20 cellular contexts compared by ENCODE assay signal in genomic region chr17:33651631-33652030, GRCh38.
A peak's percentile ranks its signal among the peaks of the same experiment; 100 is the strongest.
DNase-seq lines count a peak whose midpoint lies in the region; ATAC-seq and TF ChIP-seq lines count a peak whose summit lies in the region.
"Had no signal": no experiment of that assay in that cellular context is flagged by ENCODE, and none has a peak within 500 bp of the region (broad histone marks: within the 10 kb centered on the region; RNA-seq: fewer than 3 reads in every experiment).

No MANE protein-coding gene starts in this region.

- H3K14ac ChIP-seq in mesenchymal stem cell (ENCODE audit: low read length in 2 of 2): no peak overlapping the region

- H2BK12ac ChIP-seq in mesenchymal stem cell (ENCODE audit: low read length in 2 of 2): no peak overlapping the region

- H2AK5ac ChIP-seq in mesenchymal stem cell (ENCODE audit: low read length, severe bottlenecking): no peak overlapping the region

- H3K4me1 ChIP-seq in DND-41 (ENCODE audit: insufficient read depth, low read length): no peaks in the 10 kb centered on the region
- no peaks in the 10 kb centered on the region for H3K4me1 ChIP-seq in mesenchymal stem cell (ENCODE audit: control insufficient read depth, insufficient read depth, low read depth, low read length)
- H3K4me1 ChIP-seq: psoas muscle had no signal

- H3K23ac ChIP-seq in mesenchymal stem cell (ENCODE audit: low read length in 2 of 2): no peak overlapping the region

- no peak overlapping the region for H3K18ac ChIP-seq in mesenchymal stem cell (ENCODE audit: low read depth in 1 of 2, low read length in 2 of 2)

- peaks cover 1% of the 10 kb centered on the region for H3K27me3 ChIP-seq in DND-41 (ENCODE audit: insufficient read depth, low read length, poor library complexity)
- peaks cover 0 to 56% of the 10 kb centered on the region in 2 experiments for H3K27me3 ChIP-seq in mesenchymal stem cell (ENCODE audit: control insufficient read depth in 1 of 2, insufficient read depth in 1 of 2, low read length in 2 of 2)

- H3K27ac ChIP-seq in DND-41 (ENCODE audit: low read length) (no peak overlapping the region), mesenchymal stem cell (ENCODE audit: low read length, poor library complexity, severe bottlenecking) (no peak overlapping the region)
- H3K27ac ChIP-seq: psoas muscle, SK-N-MC, thoracic aorta had no signal

- H3K9me3 ChIP-seq in DND-41 (ENCODE audit: insufficient read depth, low read length, severe bottlenecking): no peaks in the 10 kb centered on the region
- no peaks in the 10 kb centered on the region for H3K9me3 ChIP-seq in mesenchymal stem cell (ENCODE audit: control insufficient read depth, low read length)
- H3K9me3 ChIP-seq in T-helper 17 cell (ENCODE audit: control insufficient read depth, low read length, poor library complexity, severe bottlenecking): no peaks in the 10 kb centered on the region
- H3K9me3 ChIP-seq: psoas muscle, thoracic aorta had no signal

- H4K91ac ChIP-seq in mesenchymal stem cell (ENCODE audit: low read length): no peak overlapping the region

- H3K4me3 ChIP-seq in DND-41 (ENCODE audit: low read depth in 1 of 2, low read length in 2 of 2): no peak overlapping the region
- no peak overlapping the region for H3K4me3 ChIP-seq in choroid plexus epithelial cell (ENCODE audit: low read depth, low read length)
- H3K4me3 ChIP-seq in mesenchymal stem cell (ENCODE audit: insufficient read depth in 1 of 2, low read depth in 1 of 2, low read length in 2 of 2): no peak overlapping the region
- H3K4me3 ChIP-seq: psoas muscle, SK-N-MC, thoracic aorta had no signal

- no peaks in the 10 kb centered on the region for H4K20me1 ChIP-seq in DND-41 (ENCODE audit: insufficient read depth, low read length)

- WGBS in mesenchymal stem cell: 68% methylated on average over 5 of the region's 5 CpGs

- no peak overlapping the region for H3K4ac ChIP-seq in mesenchymal stem cell (ENCODE audit: low read depth in 1 of 2, low read length in 2 of 2)

- H3K4me3 Mint-ChIP-seq in T-helper 17 cell: no peak overlapping the region
- H3K4me3 Mint-ChIP-seq: memory B cell; natural killer cell treated with Interleukin-12 subunit alpha and Interleukin-12 subunit beta and Interleukin-15 and Interleukin-18, amount 100 ng/mL, for 72 hours had no signal

- ATAC-seq in DND-41 (ENCODE audit: insufficient read depth, low read depth) (no peak), GM21447 (IDR thresholded peaks at IDR 0.05; ENCODE audit: unreplicated experiment) (no peak), T-helper 17 cell (no peak)
- ATAC-seq: activated naive CD4-positive, alpha-beta T cell treated with anti-CD3 and anti-CD28 coated beads, Interleukin-2, amount 50 U/mL, for 72 hours; psoas muscle had no signal

- H3K79me1 ChIP-seq in mesenchymal stem cell (replicated peaks; ENCODE audit: low read length, poor library complexity, severe bottlenecking): no peaks in the 10 kb centered on the region

- peaks cover 35% of the 10 kb centered on the region for H3K27me3 Mint-ChIP-seq in T-helper 17 cell

- no peaks in the 10 kb centered on the region for H3K4me1 Mint-ChIP-seq in T-helper 17 cell
- H3K4me1 Mint-ChIP-seq: memory B cell had no signal

- H4K8ac ChIP-seq in mesenchymal stem cell (ENCODE audit: low read length): no peak overlapping the region

- no peak overlapping the region for H2AFZ ChIP-seq in DND-41 (ENCODE audit: low read depth, low read length)
- H2AFZ ChIP-seq in mesenchymal stem cell (ENCODE audit: low read depth, low read length): no peak overlapping the region

- H3K36me3 ChIP-seq in DND-41 (ENCODE audit: insufficient read depth, low read length) (no peaks in the 10 kb centered on the region), mesenchymal stem cell (ENCODE audit: control insufficient read depth in 1 of 2, insufficient read depth in 2 of 2, low read depth in 1 of 2, low read length in 2 of 2) (no peaks in the 10 kb centered on the region)
- H3K36me3 ChIP-seq: thoracic aorta had no signal

- no peak overlapping the region for H2BK5ac ChIP-seq in mesenchymal stem cell (ENCODE audit: low read depth, low read length, poor library complexity, severe bottlenecking)

- H3K36me3 Mint-ChIP-seq in T-helper 17 cell (ENCODE audit: low read depth): peaks cover 2% of the 10 kb centered on the region
- H3K36me3 Mint-ChIP-seq: activated naive CD4-positive, alpha-beta T cell treated with anti-CD3 and anti-CD28 coated beads, Interleukin-2, amount 50 U/mL, for 72 hours; memory B cell; natural killer cell treated with Interleukin-12 subunit alpha and Interleukin-12 subunit beta and Interleukin-15 and Interleukin-18, amount 100 ng/mL, for 72 hours had no signal

- DNase-seq in DND-41 (no peak), M059J (ENCODE audit: low read depth) (peak; percentile 3), choroid plexus epithelial cell (ENCODE audit: low read depth) (no peak), mesenchymal stem cell (peak; percentile 5), T-helper 17 cell (no peak), GDM1 (lab: John Stamatoyannopoulos, UW) (no peak), Kasumi-1 (lab: John Stamatoyannopoulos, UW) (no peak)
- DNase-seq: activated CD4-positive, alpha-beta T cell treated with anti-CD3 and anti-CD28 coated beads, Interleukin-2, amount 50 U/mL, for 4 hours; cortex of kidney; kidney; MM.1S; NCI-H1930; NCI-H510A; psoas muscle had no signal

- H3K9ac ChIP-seq in DND-41 (ENCODE audit: low read depth, low read length) (no peak overlapping the region), mesenchymal stem cell (ENCODE audit: low read length) (no peak overlapping the region)

- no peak overlapping the region for H3K27ac Mint-ChIP-seq in T-helper 17 cell
- H3K27ac Mint-ChIP-seq: activated naive CD4-positive, alpha-beta T cell treated with anti-CD3 and anti-CD28 coated beads, Interleukin-2, amount 50 U/mL, for 72 hours; memory B cell; natural killer cell treated with Interleukin-12 subunit alpha and Interleukin-12 subunit beta and Interleukin-15 and Interleukin-18, amount 100 ng/mL, for 72 hours had no signal

- H2BK120ac ChIP-seq in mesenchymal stem cell (ENCODE audit: low read depth, low read length): no peak overlapping the region

- no peaks in the 10 kb centered on the region for H3K79me2 ChIP-seq in DND-41 (ENCODE audit: insufficient read depth, low read length)

- H3K4me2 ChIP-seq in DND-41 (ENCODE audit: insufficient read depth, low read length): no peak overlapping the region
- no peak overlapping the region for H3K4me2 ChIP-seq in mesenchymal stem cell (ENCODE audit: low read length, poor library complexity, severe bottlenecking)

- TF ChIP-seq CTCF in DND-41 (IDR thresholded peaks at IDR 0.05; ENCODE audit: borderline replicate concordance, extremely low read depth, low read length, poor library complexity, severe bottlenecking) (peak; percentile 12), choroid plexus epithelial cell (conservative IDR thresholded peaks at IDR 0.05; ENCODE audit: low read depth, low read length) (peak; percentile 10)

- no peak overlapping the region for H2BK15ac ChIP-seq in mesenchymal stem cell (ENCODE audit: low read depth, poor library complexity, severe bottlenecking)

Comparison
In these comparisons a context has a peak if more than half of its experiments do, and no peak if none do; other contexts are left out.
1. DNase-seq: peak in M059J (single experiment) and mesenchymal stem cell (single experiment); none in DND-41 (single experiment), choroid plexus epithelial cell (single experiment), T-helper 17 cell (0 of 3), GDM1 (single experiment) and Kasumi-1 (0 of 2).